ENCODE assay signal across 11 cellular contexts in genomic region chr17:73642659-73643011, GRCh38. TPM values are rescaled to one million over a fixed set of nuclear protein-coding genes. Genes with fewer than 3 reads are reported as not detected.
DNase-seq lines count a peak whose midpoint lies in the region; ATAC-seq, FAIRE-seq and TF ChIP-seq lines count a peak whose summit lies in the region.
"Had no signal": no experiment of that assay in that cellular context is flagged by ENCODE, and none has a peak within 500 bp of the region (broad histone marks: within the 10 kb centered on the region; RNA-seq: fewer than 3 reads in every experiment).

No MANE protein-coding gene starts in this region.

- no peaks in the 10 kb centered on the region for H3K79me2 ChIP-seq in trophoblast cell (ENCODE audit: control insufficient read depth, insufficient read depth, low read length, poor library complexity)

- peak overlapping the region; percentile 24 for H3K14ac ChIP-seq in trophoblast cell (ENCODE audit: low read length)

- no peaks in the 10 kb centered on the region for H3K36me3 ChIP-seq in CD8-positive, alpha-beta memory T cell (ENCODE audit: insufficient read depth, low read length)
- H3K36me3 ChIP-seq in Peyer's patch: no peaks in the 10 kb centered on the region
- H3K36me3 ChIP-seq in trophoblast cell (ENCODE audit: control insufficient read depth in 1 of 2, insufficient read depth in 2 of 2, low read length in 2 of 2): no peaks in the 10 kb centered on the region
- H3K36me3 ChIP-seq: gastroesophageal sphincter, ovary had no signal

- no peak for TF ChIP-seq POLR2A in Peyer's patch (IDR thresholded peaks at IDR 0.05)

- peak overlapping the region; percentile 94 for H3K4me2 ChIP-seq in trophoblast cell (ENCODE audit: low read length)

- peak overlapping the region; percentile 11 for H3K18ac ChIP-seq in trophoblast cell (ENCODE audit: low read length)

- peak overlapping the region; percentile 56 for H4K12ac ChIP-seq in trophoblast cell (ENCODE audit: low read depth, low read length)

- H3K9me3 ChIP-seq in CD8-positive, alpha-beta memory T cell (ENCODE audit: low read length): no peaks in the 10 kb centered on the region
- no peaks in the 10 kb centered on the region for H3K9me3 ChIP-seq in Peyer's patch
- H3K9me3 ChIP-seq in trophoblast cell (ENCODE audit: insufficient read depth, low read depth, low read length): no peaks in the 10 kb centered on the region
- H3K9me3 ChIP-seq: gastroesophageal sphincter, ovary had no signal

- H3K9ac ChIP-seq in trophoblast cell (ENCODE audit: low read length): peak overlapping the region; percentile 68

- peak overlapping the region in 6 of 7 donors; percentile 38 to 84 (median 63) for H3K4me3 Mint-ChIP-seq in CD8-positive, alpha-beta memory T cell

- no peaks in the 10 kb centered on the region for H3K36me3 Mint-ChIP-seq in CD8-positive, alpha-beta memory T cell

- H3K27me3 ChIP-seq in CD8-positive, alpha-beta memory T cell (ENCODE audit: insufficient read depth, low read length, poor library complexity, severe bottlenecking): no peaks in the 10 kb centered on the region
- H3K27me3 ChIP-seq in Peyer's patch (peaks cover 0 to 19% of the 10 kb centered on the region in 2 donors), trophoblast cell (ENCODE audit: insufficient read depth, low read length) (peaks cover 16% of the 10 kb centered on the region)
- H3K27me3 ChIP-seq: ovary had no signal

- H3K27ac Mint-ChIP-seq in CD8-positive, alpha-beta memory T cell: no peak overlapping the region

- peaks cover 17% of the 10 kb centered on the region for H3K79me1 ChIP-seq in trophoblast cell (ENCODE audit: low read length)

- no peak for ATAC-seq in HG02678 (IDR thresholded peaks at IDR 0.05; ENCODE audit: unreplicated experiment)
- ATAC-seq in GM19351 (IDR thresholded peaks at IDR 0.05; ENCODE audit: unreplicated experiment): no peak

- peak overlapping the region; percentile 35 for H2AFZ ChIP-seq in trophoblast cell (ENCODE audit: insufficient read depth, low read length, poor library complexity)

- peak overlapping the region; percentile 26 for H4K8ac ChIP-seq in trophoblast cell (ENCODE audit: low read depth, low read length)

- POLR2A ChIA-PET in CD8-positive, alpha-beta memory T cell (lab: Charles Lee): no interaction called here

- TF ChIP-seq CTCF in Peyer's patch (IDR thresholded peaks at IDR 0.05): no peak

- no peak overlapping the region for H2AK5ac ChIP-seq in trophoblast cell (ENCODE audit: low read length)

- H3K4ac ChIP-seq in trophoblast cell (ENCODE audit: low read depth, low read length): peak overlapping the region; percentile 30

- H3K27ac ChIP-seq in CD8-positive, alpha-beta memory T cell (ENCODE audit: low read depth, low read length): no peak overlapping the region
- H3K27ac ChIP-seq in Peyer's patch (peak overlapping the region in 1 of 4 donors; percentile 63), trophoblast cell (ENCODE audit: low read depth, low read length) (no peak overlapping the region)
- H3K27ac ChIP-seq: gastroesophageal sphincter, ovary had no signal

- WGBS in trophoblast cell (ENCODE audit: extremely low coverage, insufficient coverage, insufficient read length): no CpG with 5 or more reads among the region's 12 CpGs

- H2BK120ac ChIP-seq in trophoblast cell (ENCODE audit: insufficient read depth, low read length, poor library complexity): no peak overlapping the region

- H3K4me1 Mint-ChIP-seq in CD8-positive, alpha-beta memory T cell: peaks cover 10 to 27% (median 12%) of the 10 kb centered on the region in 3 donors

- H3K4me1 ChIP-seq in CD8-positive, alpha-beta memory T cell (ENCODE audit: insufficient read depth, low read length): peaks cover 12% of the 10 kb centered on the region
- peaks cover 0 to 20% (median 5%) of the 10 kb centered on the region in 4 donors for H3K4me1 ChIP-seq in Peyer's patch
- H3K4me1 ChIP-seq in trophoblast cell (ENCODE audit: control insufficient read depth in 1 of 2, insufficient read depth in 2 of 2, low read length in 2 of 2): peaks cover 10 to 17% of the 10 kb centered on the region in 2 experiments

- H3K4me3 ChIP-seq in CD8-positive, alpha-beta memory T cell (ENCODE audit: low read length): peak overlapping the region; percentile 22
- H3K4me3 ChIP-seq in Peyer's patch: peak overlapping the region; percentile 44 to 75 (median 50)
- H3K4me3 ChIP-seq in trophoblast cell (ENCODE audit: low read depth, low read length): peak overlapping the region; percentile 71

- H2BK12ac ChIP-seq in trophoblast cell (ENCODE audit: low read length): no peak overlapping the region

- FAIRE-seq in endometrium (lab: Jason Lieb, UNC): peak; percentile 59
- FAIRE-seq: TTC549 had no signal

- H2BK5ac ChIP-seq in trophoblast cell (ENCODE audit: low read depth, low read length, poor library complexity): no peak overlapping the region

- no peak overlapping the region for H4K91ac ChIP-seq in trophoblast cell (ENCODE audit: low read depth, low read length)

- CTCF ChIA-PET in CD8-positive, alpha-beta memory T cell (lab: Charles Lee): interaction anchor here (1.8 kb wide), 1 partner anchor 10 kb away, joined by 6 read pairs; no protein-coding TSS in a partner anchor

- no peaks in the 10 kb centered on the region for H3K9me3 Mint-ChIP-seq in CD8-positive, alpha-beta memory T cell

- H3K23ac ChIP-seq in trophoblast cell (ENCODE audit: low read length): no peak overlapping the region

- H3K27me3 Mint-ChIP-seq in CD8-positive, alpha-beta memory T cell: peaks cover 33 to 55% of the 10 kb centered on the region in 2 donors

- no peak for DNase-seq in CD8-positive, alpha-beta memory T cell
- DNase-seq in Peyer's patch (peak in 1 of 3 donors; percentile 48), trophoblast cell (no peak), Kasumi-1 (lab: John Stamatoyannopoulos, UW) (no peak)
- no peak for DNase-seq in stimulated activated CD4-positive, alpha-beta T cell treated with anti-CD3 and anti-CD28 coated beads, Interleukin-2, amount 100 ng/mL, for 24 hours

RNA-seq across cellular contexts. Expression of gene SDK2, which starts 1.6 kb away (rescaled TPM):
- total RNA-seq in CD8-positive, alpha-beta memory T cell: under 1 TPM; 0.35 to 0.44 TPM
- 0.54 TPM for polyA plus RNA-seq in CD8-positive, alpha-beta memory T cell
- total RNA-seq in Peyer's patch: 1 to 10 TPM in 2 of 4 donors, under 1 TPM in 2; 0.18 to 3.3 (median 1.2) TPM
- polyA plus RNA-seq in trophoblast cell (2013): 11.1 and 12.0 TPM in 2 replicates
